Comparison of ENCODE assay signal across 17 cellular contexts in genomic region chr18:79940126-79940813, GRCh38. TPM values are rescaled to one million over a fixed set of nuclear protein-coding genes. Genes with fewer than 3 reads are reported as not detected.
DNase-seq lines count a peak whose midpoint lies in the region; ATAC-seq lines count a peak whose summit lies in the region.
"Had no signal": no experiment of that assay in that cellular context is flagged by ENCODE, and none has a peak within 500 bp of the region (broad histone marks: within the 10 kb centered on the region; RNA-seq: fewer than 3 reads in every experiment).

No MANE protein-coding gene starts in this region.

- H3K27ac Mint-ChIP-seq in stimulated activated naive CD8-positive, alpha-beta T cell treated with anti-CD3 and anti-CD28 coated beads, Interleukin-15, Interleukin-2, amounts not matched to agents 100 ng/mL and 50 ng/mL, for 24 hours: peak overlapping the region; percentile 45
- H3K27ac Mint-ChIP-seq in T-helper 17 cell: no peak overlapping the region
- H3K27ac Mint-ChIP-seq: activated CD4-positive, alpha-beta T cell treated with anti-CD3 and anti-CD28 coated beads for 36 hours; activated T-helper 1 cell treated with anti-CD3 and anti-CD28 coated beads, Interleukin-12 subunit alpha, Interleukin-12 subunit beta, Interleukin-2, Interleukin-4 antibody, amounts not matched to agents 30 ng/mL and 10 ng/mL and 1 ng/mL, durations not matched to agents 14 hours and 24 hours and 36 hours; GM23338 had no signal

- H3K4me1 Mint-ChIP-seq in stimulated activated naive CD8-positive, alpha-beta T cell treated with anti-CD3 and anti-CD28 coated beads, Interleukin-15, Interleukin-2, amounts not matched to agents 100 ng/mL and 50 ng/mL, for 24 hours (ENCODE audit: low read depth): peaks cover 24% of the 10 kb centered on the region
- peaks cover 25% of the 10 kb centered on the region for H3K4me1 Mint-ChIP-seq in T-helper 17 cell

- peaks cover 60% of the 10 kb centered on the region for H3K36me3 Mint-ChIP-seq in stimulated activated naive CD8-positive, alpha-beta T cell treated with anti-CD3 and anti-CD28 coated beads, Interleukin-15, Interleukin-2, amounts not matched to agents 100 ng/mL and 50 ng/mL, for 24 hours (ENCODE audit: low read depth)
- peaks cover 10% of the 10 kb centered on the region for H3K36me3 Mint-ChIP-seq in T-helper 17 cell (ENCODE audit: low read depth)

- no peaks in the 10 kb centered on the region for H3K27me3 Mint-ChIP-seq in stimulated activated naive CD8-positive, alpha-beta T cell treated with anti-CD3 and anti-CD28 coated beads, Interleukin-15, Interleukin-2, amounts not matched to agents 100 ng/mL and 50 ng/mL, for 24 hours
- no peaks in the 10 kb centered on the region for H3K27me3 Mint-ChIP-seq in T-helper 17 cell
- H3K27me3 Mint-ChIP-seq: activated CD4-positive, alpha-beta T cell treated with anti-CD3 and anti-CD28 coated beads for 36 hours had no signal

- H3K9me3 Mint-ChIP-seq in stimulated activated naive CD8-positive, alpha-beta T cell treated with anti-CD3 and anti-CD28 coated beads, Interleukin-15, Interleukin-2, amounts not matched to agents 100 ng/mL and 50 ng/mL, for 24 hours: peaks cover 4% of the 10 kb centered on the region
- H3K9me3 Mint-ChIP-seq: GM23338 had no signal

- no peak overlapping the region for H3K4me3 Mint-ChIP-seq in stimulated activated naive CD8-positive, alpha-beta T cell treated with anti-CD3 and anti-CD28 coated beads, Interleukin-15, Interleukin-2, amounts not matched to agents 100 ng/mL and 50 ng/mL, for 24 hours
- H3K4me3 Mint-ChIP-seq in T-helper 17 cell: no peak overlapping the region
- H3K4me3 Mint-ChIP-seq: activated CD4-positive, alpha-beta T cell treated with anti-CD3 and anti-CD28 coated beads for 36 hours; activated T-helper 1 cell treated with anti-CD3 and anti-CD28 coated beads, Interleukin-12 subunit alpha, Interleukin-12 subunit beta, Interleukin-2, Interleukin-4 antibody, amounts not matched to agents 30 ng/mL and 10 ng/mL and 1 ng/mL, durations not matched to agents 14 hours and 24 hours and 36 hours; GM23338 had no signal

- no peaks in the 10 kb centered on the region for H3K9me3 ChIP-seq in T-helper 17 cell (ENCODE audit: control insufficient read depth, low read length, poor library complexity, severe bottlenecking)
- H3K9me3 ChIP-seq: body of pancreas, vagina had no signal

- ATAC-seq in stimulated activated naive CD8-positive, alpha-beta T cell treated with anti-CD3 and anti-CD28 coated beads, Interleukin-15, Interleukin-2, amounts not matched to agents 100 U/mL and 50 U/mL, for 24 hours: no peak
- no peak for ATAC-seq in sciatic nerve
- ATAC-seq in T-helper 17 cell: no peak
- ATAC-seq: activated CD4-positive, alpha-beta T cell treated with anti-CD3 and anti-CD28 coated beads for 36 hours; body of pancreas; GM23338 had no signal

- no peak for DNase-seq in stimulated activated naive CD8-positive, alpha-beta T cell treated with anti-CD3 and anti-CD28 coated beads, Interleukin-15, Interleukin-2, amounts not matched to agents 100 U/mL and 50 U/mL, for 24 hours
- peak; percentile 19 for DNase-seq in islet precursor cell
- peak; percentile 28 for DNase-seq in sciatic nerve (ENCODE audit: low spot score)
- no peak for DNase-seq in T-helper 17 cell
- DNase-seq in kidney tubule cell (ENCODE audit: low spot score): no peak
- no peak for DNase-seq in NCI-H748 (lab: John Stamatoyannopoulos, UW; ENCODE audit: unreplicated experiment)
- DNase-seq: activated CD4-positive, alpha-beta T cell treated with anti-CD3 and anti-CD28 coated beads for 36 hours; NCI-H1092 treated with DMSO at 0.1 percent for 48 hours; NCI-H2081; NCI-H446 treated with DMSO at 0.1 percent for 48 hours; NK-92 treated with Interleukin-12 subunit alpha and Interleukin-12 subunit beta, amount 100 ng/mL, for 24 hours had no signal

- intact Hi-C loops in sciatic nerve (cut with DNase I): no loop called here

RNA-seq across cellular contexts. Expression of gene SLC66A2, which starts 11.2 kb away (rescaled TPM):
- 65.2 TPM for total RNA-seq in sciatic nerve
- 10 to 100 TPM; 43.6 to 56.9 TPM for total RNA-seq in T-helper 17 cell

RNA-seq across cellular contexts. Expression of gene HSBP1L1, which starts 24.2 kb away (rescaled TPM):
- total RNA-seq in sciatic nerve (16.9 TPM), T-helper 17 cell (10 to 100 TPM; 17.9 to 21.5 TPM)
- total RNA-seq: LHCN-M2 had no signal

RNA-seq across cellular contexts. Expression of gene TXNL4A, which starts 48.1 kb away (rescaled TPM):
- total RNA-seq in sciatic nerve (71.7 TPM), T-helper 17 cell (10 to 100 TPM; 75.2 to 77.2 TPM)

Comparison
In these comparisons a context has a peak if more than half of its experiments do, and no peak if none do; other contexts are left out.
1. DNase-seq: peak in islet precursor cell (single experiment) and sciatic nerve (single experiment); none in stimulated activated naive CD8-positive, alpha-beta T cell treated with anti-CD3 and anti-CD28 coated beads, Interleukin-15, Interleukin-2, amounts not matched to agents 100 U/mL and 50 U/mL, for 24 hours (single experiment), T-helper 17 cell (0 of 3), kidney tubule cell (single experiment) and NCI-H748 (single experiment).